ENCODE assay signal across 8 cellular contexts in the genomic region with DNA sequence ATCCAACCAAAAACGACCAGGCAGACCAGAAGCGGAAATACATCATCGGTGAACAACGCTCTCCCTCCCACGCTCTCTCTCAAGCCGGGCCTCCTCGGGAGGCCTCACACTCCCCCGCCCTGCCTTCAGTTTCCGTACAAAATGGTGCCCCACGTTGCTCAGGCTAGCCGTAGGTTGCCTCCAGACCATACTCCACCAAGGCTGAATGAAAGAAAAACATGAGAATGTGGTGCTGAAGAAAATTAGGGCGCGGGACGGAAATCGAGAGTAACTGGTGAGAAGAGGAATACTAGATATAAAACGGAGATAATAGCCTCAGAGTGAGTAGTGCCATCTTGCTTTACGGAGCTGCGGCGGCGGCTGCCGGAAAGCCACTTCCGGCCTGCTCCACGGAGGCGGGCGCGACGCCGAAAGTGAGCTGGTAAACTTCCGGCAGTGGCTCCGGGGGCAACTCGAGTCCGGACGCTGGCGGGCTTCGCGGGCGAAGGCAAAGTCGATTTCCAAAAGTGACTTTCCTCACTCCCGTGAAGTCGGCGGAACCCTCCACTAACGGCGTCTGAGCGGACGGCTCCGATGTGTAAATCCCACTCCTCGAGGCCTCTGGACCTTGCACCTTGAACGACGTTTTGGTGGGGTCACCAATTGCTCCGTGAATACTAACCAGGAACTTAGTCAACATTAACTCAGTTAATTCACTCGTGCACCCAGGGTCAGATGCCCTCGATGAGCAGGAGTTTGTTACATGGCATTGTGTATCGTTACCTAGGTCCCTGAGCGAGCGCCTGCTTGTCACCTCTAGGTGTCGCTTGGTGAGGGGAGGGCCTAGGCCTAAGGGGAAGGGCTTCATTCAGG. TPM values are rescaled to one million over a fixed set of nuclear protein-coding genes. Genes with fewer than 3 reads are reported as not detected.
DNase-seq lines count a peak whose midpoint lies in the region; ATAC-seq and TF ChIP-seq lines count a peak whose summit lies in the region.

A gene (minus strand): TSS at position 7 of the 852 bp plus-strand sequence. CDS start 980 bp downstream, outside the sequence.

- POLR2A ChIA-PET in AG04450 (lab: Yijun Ruan, JAX), result interaction anchor here (0.6 to 2.0 kb wide), 4 partner anchors 12 to 47 kb away, joined by 3 to 27 read pairs (median 6); a partner anchor contains a TSS

- H3F3A ChIP-seq in smooth muscle cell (ENCODE audit: low read depth), result peaks cover 4% of the 10 kb centered on the region

- H3K36me3 ChIP-seq in breast epithelium (no peaks in the 10 kb centered on the region), smooth muscle cell (ENCODE audit: low read depth) (no peaks in the 10 kb centered on the region)

- TF ChIP-seq POLR2A in breast epithelium (IDR thresholded peaks at IDR 0.05), result peak; percentile 95

- H3K9me3 ChIP-seq in AG04450 (ENCODE audit: control insufficient read depth, insufficient read depth, low read length), result no peaks in the 10 kb centered on the region
- no peaks in the 10 kb centered on the region for H3K9me3 ChIP-seq in breast epithelium
- no peaks in the 10 kb centered on the region for H3K9me3 ChIP-seq in smooth muscle cell (replicated peaks; ENCODE audit: low read depth)

- TF ChIP-seq CTCF in AG04450 (IDR thresholded peaks at IDR 0.05; ENCODE audit: low read depth, low read length), result peak; percentile 65
- peak; percentile 79 for TF ChIP-seq CTCF in VCaP (conservative IDR thresholded peaks at IDR 0.05)
- peak in 2 of 3 donors; percentile 51 to 56 for TF ChIP-seq CTCF in breast epithelium (IDR thresholded peaks at IDR 0.05)
- TF ChIP-seq CTCF in smooth muscle cell (IDR thresholded peaks at IDR 0.05; ENCODE audit: borderline replicate concordance, insufficient read depth, poor library complexity, severe bottlenecking), result peak; percentile 48

- H3K4me2 ChIP-seq in smooth muscle cell, result peak within 1 kb of the TSS; percentile 86

- CTCF ChIA-PET in AG04450 (lab: Charles Lee), result interaction anchor here (1.1 to 3.1 kb wide), 4 partner anchors 10 to 19 kb away, joined by 3 to 16 read pairs (median 4); a partner anchor contains a TSS

- H4K20me1 ChIP-seq in smooth muscle cell (ENCODE audit: low read depth), result peaks cover 27% of the 10 kb centered on the region

- no peaks in the 10 kb centered on the region for H3K27me3 ChIP-seq in AG04450 (ENCODE audit: control insufficient read depth, insufficient read depth, low read length)
- H3K27me3 ChIP-seq in breast epithelium, result no peaks in the 10 kb centered on the region
- H3K27me3 ChIP-seq in smooth muscle cell (ENCODE audit: low read depth), result no peaks in the 10 kb centered on the region

- H2AFZ ChIP-seq in smooth muscle cell (ENCODE audit: low read depth), result peak within 1 kb of the TSS; percentile 96

- H3K79me2 ChIP-seq in smooth muscle cell (ENCODE audit: low read depth), result peaks cover 45% of the 10 kb centered on the region

- DNase-seq in AG04450 (ENCODE audit: low read depth, low spot score), result peak; percentile 86
- peak; percentile 76 for DNase-seq in NCI-H2196 treated with DMSO at 0.1 percent for 48 hours (lab: John Stamatoyannopoulos, UW; ENCODE audit: unreplicated experiment)
- DNase-seq in breast epithelium (ENCODE audit: low spot score in 2 of 2), result peak; percentile 89 to 92
- DNase-seq in iPS-NIHi11 (ENCODE audit: low spot score), result peak; percentile 100
- peak; percentile 63 for DNase-seq in smooth muscle cell (lab: John Stamatoyannopoulos, UW; ENCODE audit: unreplicated experiment)

- H3K9ac ChIP-seq in smooth muscle cell (ENCODE audit: low read depth), result peak within 1 kb of the TSS; percentile 97

- ATAC-seq in GM18873 (IDR thresholded peaks at IDR 0.05; ENCODE audit: low FRiP score, unreplicated experiment) (peak; percentile 90), HG03139 (IDR thresholded peaks at IDR 0.05; ENCODE audit: unreplicated experiment) (peak; percentile 95)

- under 1% methylated on average over 56 of the region's 56 CpGs for WGBS in smooth muscle cell (ENCODE audit: low lambda C conversion rate)

- H3K4me1 ChIP-seq in breast epithelium, result peaks cover 5 to 19% of the 10 kb centered on the region in 2 donors
- H3K4me1 ChIP-seq in smooth muscle cell (ENCODE audit: low read depth), result peaks cover 19% of the 10 kb centered on the region

- H3K27ac ChIP-seq in AG04450 (ENCODE audit: low read depth, low read length) (peak within 1 kb of the TSS; percentile 74), VCaP (peak within 1 kb of the TSS; percentile 91), breast epithelium (peak within 1 kb of the TSS; percentile 96 to 98), smooth muscle cell (ENCODE audit: low read depth) (peak within 1 kb of the TSS; percentile 95)

- intact Hi-C loops in breast epithelium (cut with DNase I; ENCODE audit: low total_unique reads), result no loop called here

- peak within 1 kb of the TSS; percentile 99 for H3K4me3 ChIP-seq in AG04450 (ENCODE audit: low read depth, low read length)
- H3K4me3 ChIP-seq in breast epithelium, result peak within 1 kb of the TSS; percentile 74 to 96 (median 90)
- peak within 1 kb of the TSS; percentile 78 for H3K4me3 ChIP-seq in smooth muscle cell

RNA-seq across cellular contexts. Expression of the gene that starts here (rescaled TPM):
- 15.3 and 16.6 TPM in 2 replicates for polyA plus RNA-seq in AG04450 (2011; rRNA removed)
- polyA minus RNA-seq in AG04450 (2011; rRNA and poly(A)+ RNA removed), result 17.7 and 21.6 TPM in 2 replicates
- total RNA-seq in breast epithelium, result 10 to 100 TPM; 11.5 to 18.9 (median 13.4) TPM
- 14.7 and 18.6 TPM in 2 replicates for total RNA-seq in smooth muscle cell
- 5.5 and 7.4 TPM in 2 replicates for polyA plus RNA-seq in smooth muscle cell

Comparison
In these comparisons a context has a peak if more than half of its experiments do, and no peak if none do; other contexts are left out.
1. Peak in every context shown above with its lines: DNase-seq, ATAC-seq, H3K4me3 ChIP-seq and H3K27ac ChIP-seq.